Comparison of ENCODE assay signal across 24 cellular contexts in genomic region chr2:99217929-99218501, GRCh38. TPM values are rescaled to one million over a fixed set of nuclear protein-coding genes. Genes with fewer than 3 reads are reported as not detected.
"Had no signal": no experiment of that assay in that cellular context is flagged by ENCODE, and none has a peak within 500 bp of the region (broad histone marks: within the 10 kb centered on the region; RNA-seq: fewer than 3 reads in every experiment).

No MANE protein-coding gene starts in this region.

- H3K9me3 ChIP-seq: breast epithelium, gastroesophageal sphincter, thyroid gland had no signal

- H3K36me3 ChIP-seq: breast epithelium, thyroid gland had no signal

- H3K9ac ChIP-seq: parathyroid adenoma had no signal

- H3K27ac ChIP-seq: breast epithelium, dorsolateral prefrontal cortex, gastroesophageal sphincter, parathyroid adenoma, thyroid gland had no signal

- H3K79me2 ChIP-seq: parathyroid adenoma had no signal

- H3K27me3 ChIP-seq: breast epithelium, dorsolateral prefrontal cortex, gastroesophageal sphincter, thyroid gland had no signal

- ATAC-seq: activated T-cell treated with anti-CD3 and anti-CD28 coated beads, Interleukin-2, amount 50 U/mL, for 4 hours; effector memory CD8-positive, alpha-beta T cell; esophagus mucosa; gastroesophageal sphincter; left cardiac atrium; right cardiac atrium had no signal

- DNase-seq: activated CD4-positive, alpha-beta T cell treated with anti-CD3 and anti-CD28 coated beads for 48 hours; activated CD8-positive, alpha-beta memory T cell treated with anti-CD3 and anti-CD28 coated beads, Interleukin-2, amount 50 U/mL, for 48 hours; activated naive CD4-positive, alpha-beta T cell; activated T-cell treated with anti-CD3 and anti-CD28 coated beads, Interleukin-2, amount 50 U/mL, for 4 hours; amniotic stem cell; dorsolateral prefrontal cortex; effector memory CD8-positive, alpha-beta T cell; head of caudate nucleus; hypothalamus; islet precursor cell; left cardiac atrium; right cardiac atrium; stimulated activated CD4-positive, alpha-beta T cell treated with anti-CD3 and anti-CD28 coated beads, Interleukin-1b, Interleukin-23, amount 100 ng/mL, for 48 hours; substantia nigra; T-helper 1 cell; thyroid gland had no signal

- H3K4me1 ChIP-seq: breast epithelium, gastroesophageal sphincter, parathyroid adenoma, thyroid gland had no signal

- H2AFZ ChIP-seq: parathyroid adenoma had no signal

- H3K4me3 ChIP-seq: breast epithelium, dorsolateral prefrontal cortex, gastroesophageal sphincter, thyroid gland had no signal

RNA-seq across cellular contexts. Expression of gene LYG2, which starts 37.5 kb away (rescaled TPM):
- total RNA-seq: activated T-cell treated with anti-CD3 and anti-CD28 coated beads, Interleukin-2, amount 50 U/mL, for 4 hours; activated T-helper 2 cell treated with anti-CD3 and anti-CD28 coated beads, Interferon-gamma antibody, Interleukin-2, Interleukin-4, amounts not matched to agents 10 μg/mL and 5 μg/mL and 100 μg/mL, durations not matched to agents 14 hours and 24 hours and 36 hours; breast epithelium; endothelial cell of umbilical vein; esophagus mucosa; gastroesophageal sphincter; left cardiac atrium; myocyte; pulmonary artery endothelial cell; right cardiac atrium; thyroid gland had no signal
- polyA plus RNA-seq: endothelial cell of umbilical vein, right cardiac atrium had no signal
